In the genomic region with DNA sequence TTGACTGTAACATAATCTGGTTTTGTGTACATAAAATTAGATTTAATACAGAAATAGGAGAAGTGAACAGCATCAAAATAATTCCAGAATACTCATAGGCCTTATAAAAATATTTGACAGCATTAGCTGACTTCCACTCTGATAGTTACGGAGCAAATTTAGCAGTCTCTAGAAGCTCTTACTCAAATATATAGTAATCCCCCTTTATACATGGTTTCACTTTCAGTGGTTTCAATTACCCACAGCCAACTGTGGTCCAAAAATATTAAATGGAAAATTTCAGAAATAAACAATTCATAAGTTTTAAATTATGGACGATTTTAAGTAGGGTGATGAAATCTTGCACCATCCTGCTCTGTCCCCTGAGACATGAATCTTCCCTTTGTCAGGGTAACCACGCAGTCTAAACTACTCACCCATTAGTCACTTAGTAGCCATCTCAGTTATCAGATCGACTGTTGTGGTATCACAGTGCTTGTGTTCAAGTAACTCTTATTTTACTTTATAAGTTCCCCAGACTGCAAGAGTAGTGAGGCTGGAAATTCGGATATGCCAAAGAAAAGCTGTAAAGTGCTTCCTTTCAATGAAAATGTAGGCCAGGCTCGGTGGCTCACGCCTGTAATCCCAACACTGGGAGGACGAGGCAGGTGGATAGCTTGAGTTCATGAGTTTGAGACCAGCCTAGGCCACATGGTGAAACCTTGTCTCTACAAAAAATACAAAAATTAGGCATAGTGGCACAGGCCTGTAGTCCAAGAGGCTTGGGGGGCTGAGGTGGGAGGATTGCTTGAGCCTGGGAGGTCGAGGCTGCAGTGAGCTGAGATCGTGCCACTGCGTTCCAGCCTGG, we compare ENCODE assay signal across 9 cellular contexts. TPM values are rescaled to one million over a fixed set of nuclear protein-coding genes. Genes with fewer than 3 reads are reported as not detected.
DNase-seq lines count a peak whose midpoint lies in the region; ATAC-seq and TF ChIP-seq lines count a peak whose summit lies in the region.
"Had no signal": no experiment of that assay in that cellular context is flagged by ENCODE, and none has a peak within 500 bp of the region (broad histone marks: within the 10 kb centered on the region; RNA-seq: fewer than 3 reads in every experiment).

No MANE protein-coding gene starts in this region.

- CTCF ChIA-PET in CD4-positive, alpha-beta memory T cell (lab: Charles Lee; ENCODE audit: partially characterized antibody) = no interaction called here

- H3K27ac ChIP-seq in CD4-positive, alpha-beta memory T cell (ENCODE audit: low read depth, low read length) = no peak overlapping the region

- H3K27me3 ChIP-seq in BE2C = no peaks in the 10 kb centered on the region
- H3K27me3 ChIP-seq in CD4-positive, alpha-beta memory T cell (ENCODE audit: insufficient read depth, low read length) = no peaks in the 10 kb centered on the region

- H3K4me1 ChIP-seq in BE2C = no peaks in the 10 kb centered on the region
- H3K4me1 ChIP-seq in CD4-positive, alpha-beta memory T cell (ENCODE audit: insufficient read depth, low read length) = no peaks in the 10 kb centered on the region

- POLR2A ChIA-PET in CD4-positive, alpha-beta memory T cell (lab: Charles Lee; ENCODE audit: partially characterized antibody) = no interaction called here

- TF ChIP-seq CTCF in HFFc6 (IDR thresholded peaks at IDR 0.05) (no peak), mesothelial cell of epicardium (IDR thresholded peaks at IDR 0.05; ENCODE audit: unreplicated experiment) (no peak), BE2C (IDR thresholded peaks at IDR 0.05; ENCODE audit: low read depth, low read length) (no peak)

- intact Hi-C loops in CD4-positive, alpha-beta memory T cell (cut with micrococcal nuclease) = no loop called here

- H3K27ac Mint-ChIP-seq in HFFc6 = peak overlapping the region; percentile 96
- peak overlapping the region; percentile 34 for H3K27ac Mint-ChIP-seq in mesothelial cell of epicardium
- H3K27ac Mint-ChIP-seq in CD4-positive, alpha-beta memory T cell = peak overlapping the region in 1 of 7 donors; percentile 15

- H3K9me3 ChIP-seq in BE2C = no peaks in the 10 kb centered on the region
- no peaks in the 10 kb centered on the region for H3K9me3 ChIP-seq in CD4-positive, alpha-beta memory T cell (ENCODE audit: control insufficient read depth in 1 of 2, low read length in 2 of 2)

- H3K4me1 Mint-ChIP-seq in HFFc6 (ENCODE audit: low read depth) (peaks cover 31% of the 10 kb centered on the region), mesothelial cell of epicardium (peaks cover 9% of the 10 kb centered on the region)
- H3K4me1 Mint-ChIP-seq in CD4-positive, alpha-beta memory T cell = no peaks in the 10 kb centered on the region

- peak; percentile 80 for DNase-seq in HFFc6
- peak; percentile 79 for DNase-seq in OCI-M1 (lab: John Stamatoyannopoulos, UW)
- DNase-seq in mesothelial cell of epicardium (ENCODE audit: low spot score in 2 of 2, unreplicated experiment in 2 of 2) = no peak
- DNase-seq in SIG-M5 (lab: John Stamatoyannopoulos, UW) = no peak
- no peak for DNase-seq in BE2C
- DNase-seq in CD4-positive, alpha-beta memory T cell = no peak

- TF ChIP-seq POLR2A in GM18505 (IDR thresholded peaks at IDR 0.05; ENCODE audit: borderline replicate concordance, extremely low read depth, insufficient read depth, insufficient read length) = no peak

- no peaks in the 10 kb centered on the region for H3K27me3 Mint-ChIP-seq in HFFc6 (ENCODE audit: insufficient read depth)
- H3K27me3 Mint-ChIP-seq in mesothelial cell of epicardium (ENCODE audit: low read depth) = no peaks in the 10 kb centered on the region
- H3K27me3 Mint-ChIP-seq in CD4-positive, alpha-beta memory T cell = no peaks in the 10 kb centered on the region

- H3K36me3 Mint-ChIP-seq in HFFc6 (ENCODE audit: low read depth) (no peaks in the 10 kb centered on the region), mesothelial cell of epicardium (no peaks in the 10 kb centered on the region)
- no peaks in the 10 kb centered on the region for H3K36me3 Mint-ChIP-seq in CD4-positive, alpha-beta memory T cell

- H3K4me3 Mint-ChIP-seq in HFFc6 (peak overlapping the region; percentile 83), mesothelial cell of epicardium (no peak overlapping the region)
- peak overlapping the region in 1 of 8 donors; percentile 30 for H3K4me3 Mint-ChIP-seq in CD4-positive, alpha-beta memory T cell

- ATAC-seq in GM18505 (IDR thresholded peaks at IDR 0.05; ENCODE audit: unreplicated experiment) (peak; percentile 73), HG03460 (IDR thresholded peaks at IDR 0.05; ENCODE audit: unreplicated experiment) (no peak)

- H3K4me3 ChIP-seq in BE2C (ENCODE audit: low read depth, low read length) = no peak overlapping the region
- H3K4me3 ChIP-seq in CD4-positive, alpha-beta memory T cell (ENCODE audit: low read length in 2 of 2) = no peak overlapping the region

- no peaks in the 10 kb centered on the region for H3K9me3 Mint-ChIP-seq in HFFc6
- H3K9me3 Mint-ChIP-seq in mesothelial cell of epicardium = no peaks in the 10 kb centered on the region
- H3K9me3 Mint-ChIP-seq in CD4-positive, alpha-beta memory T cell = peaks cover 0 to 2% (median 0%) of the 10 kb centered on the region in 8 donors

- H3K36me3 ChIP-seq in BE2C = no peaks in the 10 kb centered on the region
- no peaks in the 10 kb centered on the region for H3K36me3 ChIP-seq in CD4-positive, alpha-beta memory T cell (ENCODE audit: insufficient read depth, low read length)

RNA-seq across cellular contexts. Expression of a gene that starts 17.2 kb away (rescaled TPM):
- total RNA-seq in HFFc6 (2021; fragmentation: NEBNext Ultra II Directional; extraction: Animal tissue kit (Norgen Biotek cat#: 25700)) = under 1 TPM; 0.24 to 0.48 (median 0.32) TPM
- total RNA-seq in mesothelial cell of epicardium = 0.43 to 0.55 TPM (median 0.47 TPM) in 3 replicates
- polyA plus RNA-seq in BE2C (2012; ENCODE audit: insufficient read depth, insufficient read length, low read depth) = 0.14 TPM
- total RNA-seq in CD4-positive, alpha-beta memory T cell = not detected
- not detected for polyA plus RNA-seq in CD4-positive, alpha-beta memory T cell
- total RNA-seq: dermis microvascular lymphatic vessel endothelial cell had no signal

RNA-seq across cellular contexts. Expression of a gene that starts 23.5 kb away (rescaled TPM):
- 10 to 100 TPM; 10.1 to 13.4 (median 11.7) TPM for total RNA-seq in HFFc6 (2021; fragmentation: NEBNext Ultra II Directional; extraction: Animal tissue kit (Norgen Biotek cat#: 25700))
- total RNA-seq in mesothelial cell of epicardium = 15.6 to 17.8 TPM (median 16.6 TPM) in 3 replicates
- polyA plus RNA-seq in BE2C (2012; ENCODE audit: insufficient read depth, insufficient read length, low read depth) = 6.8 TPM
- 10 to 100 TPM; 16.4 to 21.7 TPM for total RNA-seq in CD4-positive, alpha-beta memory T cell
- 10 to 100 TPM; 15.4 to 17.1 TPM for polyA plus RNA-seq in CD4-positive, alpha-beta memory T cell

Comparison
In these comparisons a context has a peak if more than half of its experiments do, and no peak if none do; other contexts are left out.
1. DNase-seq: peak in HFFc6 (single experiment) and OCI-M1 (single experiment); none in mesothelial cell of epicardium (0 of 2), SIG-M5 (single experiment), BE2C (single experiment) and CD4-positive, alpha-beta memory T cell (0 of 5).